In the genomic region with DNA sequence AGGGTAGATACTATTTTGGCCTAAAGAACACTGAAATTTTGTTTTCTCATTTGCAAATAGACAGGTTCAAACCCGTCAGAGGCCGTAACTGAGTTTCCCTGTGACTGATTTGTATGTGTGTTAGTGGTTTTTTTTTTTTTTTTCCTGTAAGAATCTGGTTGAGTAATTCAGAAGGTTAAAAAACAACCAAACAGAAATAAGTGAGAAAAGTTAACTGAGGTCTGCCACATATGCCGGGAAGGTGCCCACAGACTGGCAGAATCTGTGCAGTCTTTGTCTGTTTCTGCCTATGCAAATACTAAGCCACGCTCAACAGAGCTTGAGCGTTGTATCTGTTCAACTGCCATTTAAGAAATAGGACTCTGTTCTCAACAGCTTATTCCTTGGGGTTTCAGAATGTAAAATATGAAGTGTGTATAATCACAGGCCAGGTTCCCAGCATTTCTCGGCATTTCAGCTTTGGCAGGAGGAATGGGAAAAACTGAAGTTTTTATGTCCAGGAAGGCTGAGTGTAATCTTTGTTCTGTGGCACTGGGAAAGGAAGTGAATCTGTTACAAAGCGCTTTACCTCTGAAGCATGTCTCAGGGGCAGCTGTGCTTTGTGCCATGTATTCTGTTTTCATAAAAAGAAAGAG, we compare ENCODE assay signal across 9 cellular contexts.
DNase-seq lines count a peak whose midpoint lies in the region; ATAC-seq, FAIRE-seq and TF ChIP-seq lines count a peak whose summit lies in the region.
"Had no signal": no experiment of that assay in that cellular context is flagged by ENCODE, and none has a peak within 500 bp of the region (broad histone marks: within the 10 kb centered on the region; RNA-seq: fewer than 3 reads in every experiment).

No MANE protein-coding gene starts in this region.

- peaks cover 19% of the 10 kb centered on the region for H3K36me3 Mint-ChIP-seq in natural killer cell treated with Interleukin-12 subunit alpha and Interleukin-12 subunit beta and Interleukin-15 and Interleukin-18, amount 100 ng/mL, for 72 hours

- H3K27ac ChIP-seq in GM23248 (peak overlapping the region; percentile 14; the same call in 1 of the 2 replicates), ascending aorta (peak overlapping the region; percentile 44 to 50)

- H3K4me1 Mint-ChIP-seq in natural killer cell treated with Interleukin-12 subunit alpha and Interleukin-12 subunit beta and Interleukin-15 and Interleukin-18, amount 100 ng/mL, for 72 hours (ENCODE audit: low read depth in 2 of 2), result peaks cover 82 to 86% of the 10 kb centered on the region in 2 donors

- ATAC-seq in natural killer cell treated with Interleukin-12 subunit alpha and Interleukin-12 subunit beta and Interleukin-15 and Interleukin-18, amount 100 ng/mL, for 72 hours, result peak; percentile 93

- peak overlapping the region; percentile 79 for H3K4me3 Mint-ChIP-seq in natural killer cell treated with Interleukin-12 subunit alpha and Interleukin-12 subunit beta and Interleukin-15 and Interleukin-18, amount 100 ng/mL, for 72 hours
- H3K4me3 Mint-ChIP-seq: neural crest cell had no signal

- no peaks in the 10 kb centered on the region for H3K79me2 ChIP-seq in GM23248 (ENCODE audit: insufficient read depth)

- H3K4me1 ChIP-seq in GM23248 (ENCODE audit: insufficient read depth) (peaks cover 16% of the 10 kb centered on the region), ascending aorta (peaks cover 7 to 17% of the 10 kb centered on the region in 2 donors)

- DNase-seq in GM12892 (ENCODE audit: insufficient read length) (no peak), GM23248 (no peak), NCI-H526 treated with DMSO at 0.1 percent for 48 hours (lab: John Stamatoyannopoulos, UW) (peak; percentile 91), ascending aorta (ENCODE audit: low spot score in 2 of 2) (no peak), COR-L47 (lab: John Stamatoyannopoulos, UW) (no peak), OCI-M1 (lab: John Stamatoyannopoulos, UW) (no peak), SIG-M5 (lab: John Stamatoyannopoulos, UW) (no peak)
- peak; percentile 86 for DNase-seq in natural killer cell treated with Interleukin-12 subunit alpha and Interleukin-12 subunit beta and Interleukin-15 and Interleukin-18, amount 100 ng/mL, for 72 hours (ENCODE audit: low spot score)

- H3K27me3 ChIP-seq in GM23248 (replicated peaks; ENCODE audit: insufficient read depth) (no peaks in the 10 kb centered on the region), ascending aorta (no peaks in the 10 kb centered on the region)

- H3K4me2 ChIP-seq in GM23248 (ENCODE audit: unreplicated experiment), result peak overlapping the region; percentile 32

- no peak for TF ChIP-seq CTCF in ascending aorta (IDR thresholded peaks at IDR 0.05)

- H3K9me3 ChIP-seq in GM23248 (ENCODE audit: low read depth), result no peaks in the 10 kb centered on the region
- no peaks in the 10 kb centered on the region for H3K9me3 ChIP-seq in ascending aorta

- H3F3A ChIP-seq in GM23248 (ENCODE audit: insufficient read depth), result peaks cover 4% of the 10 kb centered on the region; the same call in 1 of the 2 replicates

- intact Hi-C loops in ascending aorta (cut with DNase I), result loop anchor here (1.0 to 2.0 kb wide), 2 partner anchors 22 to 24 kb away; no protein-coding TSS in a partner anchor

- H3K9me2 ChIP-seq in GM23248 (ENCODE audit: insufficient read depth), result no peaks in the 10 kb centered on the region

- peak overlapping the region; percentile 9 for H3K9ac ChIP-seq in GM23248

- 61 to 62% methylated on average over 7 of the region's 7 CpGs for WGBS in GM23248 (ENCODE audit: low coverage in 1 of 2, low lambda C conversion rate in 2 of 2, missing lambda C conversion rate in 2 of 2), 2 experiments

- no peaks in the 10 kb centered on the region for H3K36me3 ChIP-seq in GM23248 (ENCODE audit: low read depth)
- H3K36me3 ChIP-seq in ascending aorta, result no peaks in the 10 kb centered on the region

- peak overlapping the region; percentile 75 for H2AFZ ChIP-seq in GM23248

- peaks cover 3% of the 10 kb centered on the region for H3K9me3 Mint-ChIP-seq in natural killer cell treated with Interleukin-12 subunit alpha and Interleukin-12 subunit beta and Interleukin-15 and Interleukin-18, amount 100 ng/mL, for 72 hours

- H3K4me3 ChIP-seq in GM23248 (no peak overlapping the region), ascending aorta (peak overlapping the region in 1 of 2 donors; percentile 25)

- no peaks in the 10 kb centered on the region for H3K27me3 Mint-ChIP-seq in natural killer cell treated with Interleukin-12 subunit alpha and Interleukin-12 subunit beta and Interleukin-15 and Interleukin-18, amount 100 ng/mL, for 72 hours

- in situ Hi-C loops in GM23248 (cut with MboI), result no loop called here

- no peaks in the 10 kb centered on the region for H4K20me1 ChIP-seq in GM23248 (ENCODE audit: insufficient read depth)

- FAIRE-seq in GM12892 (lab: Jason Lieb, UNC), result peak; percentile 80

- peak overlapping the region in 1 of 2 donors; percentile 99 for H3K27ac Mint-ChIP-seq in natural killer cell treated with Interleukin-12 subunit alpha and Interleukin-12 subunit beta and Interleukin-15 and Interleukin-18, amount 100 ng/mL, for 72 hours

- TF ChIP-seq POLR2A in GM12892 (IDR thresholded peaks at IDR 0.05; ENCODE audit: low read depth, low read length), result peak; percentile 33; the same call in 1 of the 2 replicates

Comparison
In these comparisons a context has a peak if more than half of its experiments do, and no peak if none do; other contexts are left out.
1. DNase-seq: peak in NCI-H526 treated with DMSO at 0.1 percent for 48 hours (single experiment) and natural killer cell treated with Interleukin-12 subunit alpha and Interleukin-12 subunit beta and Interleukin-15 and Interleukin-18, amount 100 ng/mL, for 72 hours (single experiment); none in GM12892 (single experiment), GM23248 (single experiment), ascending aorta (0 of 2), COR-L47 (single experiment), OCI-M1 (single experiment) and SIG-M5 (single experiment).